Comparison of ENCODE assay signal across 2 cellular contexts in the genomic region with DNA sequence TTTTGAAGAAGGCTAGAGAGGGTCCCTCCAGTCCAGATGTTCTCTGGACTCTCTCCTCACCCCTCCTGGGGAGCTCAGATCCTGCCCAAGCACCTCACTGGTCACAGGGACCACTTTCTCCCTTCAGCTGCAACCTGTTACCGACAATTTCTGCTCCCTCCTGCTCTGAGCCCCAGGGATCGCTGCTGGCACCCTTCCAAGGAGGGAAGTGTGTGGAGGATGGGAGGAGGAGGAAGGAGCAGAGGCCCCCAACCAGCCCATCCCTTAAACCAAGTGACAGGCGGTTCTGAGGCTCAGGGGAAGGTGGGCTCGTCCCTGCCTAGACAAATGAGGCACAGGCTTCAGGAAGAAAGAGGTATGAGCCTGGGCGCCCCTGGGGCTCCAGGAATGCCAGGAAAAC.
TF ChIP-seq lines count a peak whose summit lies in the region.

No MANE protein-coding gene starts in this region.

TF ChIP-seq in HEK293, 187 proteins besides CTCF, POLR2A, EP300 and RAD21 (continued from another document):
- TF ChIP-seq SCRT2 (tag by site-specific recombination; IDR thresholded peaks at IDR 0.05) (0 out of 2 replicates have a peak, but pooled peaks have one; percentile 20), ZNF140 (tag by site-specific recombination; IDR thresholded peaks at IDR 0.05) (no peak)

TF ChIP-seq in WTC11, 78 proteins besides CTCF, POLR2A, EP300 and RAD21:
- TF ChIP-seq, protein P1, sequence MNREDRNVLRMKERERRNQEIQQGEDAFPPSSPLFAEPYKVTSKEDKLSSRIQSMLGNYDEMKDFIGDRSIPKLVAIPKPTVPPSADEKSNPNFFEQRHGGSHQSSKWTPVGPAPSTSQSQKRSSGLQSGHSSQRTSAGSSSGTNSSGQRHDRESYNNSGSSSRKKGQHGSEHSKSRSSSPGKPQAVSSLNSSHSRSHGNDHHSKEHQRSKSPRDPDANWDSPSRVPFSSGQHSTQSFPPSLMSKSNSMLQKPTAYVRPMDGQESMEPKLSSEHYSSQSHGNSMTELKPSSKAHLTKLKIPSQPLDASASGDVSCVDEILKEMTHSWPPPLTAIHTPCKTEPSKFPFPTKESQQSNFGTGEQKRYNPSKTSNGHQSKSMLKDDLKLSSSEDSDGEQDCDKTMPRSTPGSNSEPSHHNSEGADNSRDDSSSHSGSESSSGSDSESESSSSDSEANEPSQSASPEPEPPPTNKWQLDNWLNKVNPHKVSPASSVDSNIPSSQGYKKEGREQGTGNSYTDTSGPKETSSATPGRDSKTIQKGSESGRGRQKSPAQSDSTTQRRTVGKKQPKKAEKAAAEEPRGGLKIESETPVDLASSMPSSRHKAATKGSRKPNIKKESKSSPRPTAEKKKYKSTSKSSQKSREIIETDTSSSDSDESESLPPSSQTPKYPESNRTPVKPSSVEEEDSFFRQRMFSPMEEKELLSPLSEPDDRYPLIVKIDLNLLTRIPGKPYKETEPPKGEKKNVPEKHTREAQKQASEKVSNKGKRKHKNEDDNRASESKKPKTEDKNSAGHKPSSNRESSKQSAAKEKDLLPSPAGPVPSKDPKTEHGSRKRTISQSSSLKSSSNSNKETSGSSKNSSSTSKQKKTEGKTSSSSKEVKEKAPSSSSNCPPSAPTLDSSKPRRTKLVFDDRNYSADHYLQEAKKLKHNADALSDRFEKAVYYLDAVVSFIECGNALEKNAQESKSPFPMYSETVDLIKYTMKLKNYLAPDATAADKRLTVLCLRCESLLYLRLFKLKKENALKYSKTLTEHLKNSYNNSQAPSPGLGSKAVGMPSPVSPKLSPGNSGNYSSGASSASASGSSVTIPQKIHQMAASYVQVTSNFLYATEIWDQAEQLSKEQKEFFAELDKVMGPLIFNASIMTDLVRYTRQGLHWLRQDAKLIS (CRISPR knock-in tag; IDR thresholded peaks at IDR 0.05; ENCODE audit: borderline replicate concordance), result no peak
- TF ChIP-seq, protein P2, sequence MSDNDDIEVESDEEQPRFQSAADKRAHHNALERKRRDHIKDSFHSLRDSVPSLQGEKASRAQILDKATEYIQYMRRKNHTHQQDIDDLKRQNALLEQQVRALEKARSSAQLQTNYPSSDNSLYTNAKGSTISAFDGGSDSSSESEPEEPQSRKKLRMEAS (CRISPR knock-in tag; IDR thresholded peaks at IDR 0.05), result no peak
- TF ChIP-seq NFE2L1 (CRISPR knock-in tag; IDR thresholded peaks at IDR 0.05), result no peak
- TF ChIP-seq, protein P3, sequence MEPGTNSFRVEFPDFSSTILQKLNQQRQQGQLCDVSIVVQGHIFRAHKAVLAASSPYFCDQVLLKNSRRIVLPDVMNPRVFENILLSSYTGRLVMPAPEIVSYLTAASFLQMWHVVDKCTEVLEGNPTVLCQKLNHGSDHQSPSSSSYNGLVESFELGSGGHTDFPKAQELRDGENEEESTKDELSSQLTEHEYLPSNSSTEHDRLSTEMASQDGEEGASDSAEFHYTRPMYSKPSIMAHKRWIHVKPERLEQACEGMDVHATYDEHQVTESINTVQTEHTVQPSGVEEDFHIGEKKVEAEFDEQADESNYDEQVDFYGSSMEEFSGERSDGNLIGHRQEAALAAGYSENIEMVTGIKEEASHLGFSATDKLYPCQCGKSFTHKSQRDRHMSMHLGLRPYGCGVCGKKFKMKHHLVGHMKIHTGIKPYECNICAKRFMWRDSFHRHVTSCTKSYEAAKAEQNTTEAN (CRISPR knock-in tag; IDR thresholded peaks at IDR 0.05), result no peak
- TF ChIP-seq, protein P4, sequence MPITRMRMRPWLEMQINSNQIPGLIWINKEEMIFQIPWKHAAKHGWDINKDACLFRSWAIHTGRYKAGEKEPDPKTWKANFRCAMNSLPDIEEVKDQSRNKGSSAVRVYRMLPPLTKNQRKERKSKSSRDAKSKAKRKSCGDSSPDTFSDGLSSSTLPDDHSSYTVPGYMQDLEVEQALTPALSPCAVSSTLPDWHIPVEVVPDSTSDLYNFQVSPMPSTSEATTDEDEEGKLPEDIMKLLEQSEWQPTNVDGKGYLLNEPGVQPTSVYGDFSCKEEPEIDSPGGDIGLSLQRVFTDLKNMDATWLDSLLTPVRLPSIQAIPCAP (CRISPR knock-in tag; IDR thresholded peaks at IDR 0.05), result no peak
- TF ChIP-seq NFATC4 (CRISPR knock-in tag; IDR thresholded peaks at IDR 0.05), result no peak
- no peak for TF ChIP-seq OVOL2 (CRISPR knock-in tag; IDR thresholded peaks at IDR 0.05; ENCODE audit: borderline replicate concordance)
